12 cellular contexts compared by ENCODE assay signal in the genomic region with DNA sequence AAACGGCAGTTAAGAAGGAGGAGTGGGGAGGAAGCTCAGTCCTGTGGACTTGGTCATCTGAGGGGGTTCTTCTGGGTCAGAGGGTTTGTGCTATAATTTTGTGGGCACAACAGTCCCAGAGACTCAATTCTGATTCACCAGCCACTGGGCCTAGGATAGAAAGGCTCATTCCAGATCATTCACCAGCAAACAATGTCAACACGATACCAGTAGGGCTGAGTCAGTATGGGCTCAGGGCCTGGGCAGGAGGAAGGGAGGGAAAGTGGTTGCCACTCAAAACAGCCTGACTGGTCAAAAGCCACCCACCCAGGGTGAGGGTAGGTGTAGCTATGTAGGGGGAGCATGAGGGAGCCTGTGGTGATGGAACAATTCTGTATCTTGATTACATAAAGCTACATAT.
DNase-seq lines count a peak whose midpoint lies in the region; ATAC-seq and TF ChIP-seq lines count a peak whose summit lies in the region.
"Had no signal": no experiment of that assay in that cellular context is flagged by ENCODE, and none has a peak within 500 bp of the region (broad histone marks: within the 10 kb centered on the region; RNA-seq: fewer than 3 reads in every experiment).

No MANE protein-coding gene starts in this region.

- H3K27ac ChIP-seq in Panc1 (ENCODE audit: low read length) = no peak overlapping the region
- H3K27ac ChIP-seq: thyroid gland had no signal

- H3K27me3 ChIP-seq in Panc1 (ENCODE audit: control insufficient read depth, insufficient read depth, low read length) (no peaks in the 10 kb centered on the region), Caco-2 (replicated peaks; ENCODE audit: control insufficient read depth, insufficient read depth, low read length) (no peaks in the 10 kb centered on the region)
- H3K27me3 ChIP-seq: thyroid gland had no signal

- TF ChIP-seq CTCF in Panc1 (IDR thresholded peaks at IDR 0.05) = no peak
- no peak for TF ChIP-seq CTCF in epithelial cell of esophagus (IDR thresholded peaks at IDR 0.05; ENCODE audit: insufficient read depth, low read depth, low read length, missing control alignments)
- TF ChIP-seq CTCF in Caco-2 (IDR thresholded peaks at IDR 0.05; ENCODE audit: insufficient read depth in 1 of 2, low read depth in 1 of 2, low read length in 1 of 2, severe bottlenecking in 1 of 2, unreplicated experiment in 1 of 2) = no peak

- H3K4me1 Mint-ChIP-seq in Caco-2 (ENCODE audit: low read depth, unreplicated experiment) = no peaks in the 10 kb centered on the region

- ATAC-seq in Panc1 = peak; percentile 92
- ATAC-seq in GM19455 (IDR thresholded peaks at IDR 0.05; ENCODE audit: unreplicated experiment) = no peak

- DNase-seq in AG20443 (ENCODE audit: low spot score) (peak; percentile 82), Panc1 (ENCODE audit: low read depth, low spot score) (peak; percentile 72), epithelial cell of esophagus (ENCODE audit: low read depth) (peak; percentile 94), non-pigmented ciliary epithelial cell (ENCODE audit: low read depth) (peak; percentile 80), SHP77 (lab: John Stamatoyannopoulos, UW) (no peak), Caco-2 (no peak), NCI-H524 treated with DMSO at 0.1 percent for 48 hours (lab: John Stamatoyannopoulos, UW) (no peak)
- DNase-seq: GOT3, Kasumi-1, NCI-H2171 treated with DMSO at 0.1 percent for 48 hours, thyroid gland had no signal

- intact Hi-C loops in Panc1 (cut with micrococcal nuclease; ENCODE audit: unreplicated experiment) = no loop called here
- intact Hi-C loops in Caco-2 (cut with micrococcal nuclease; ENCODE audit: unreplicated experiment) = no loop called here

- CTCF ChIA-PET in Panc1 (lab: Charles Lee) (interaction anchor here (0.7 kb wide), 1 partner anchor 651 kb away, joined by 5 read pairs; no protein-coding TSS in a partner anchor), Caco-2 (lab: Charles Lee) (interaction anchor here (0.7 kb wide), 1 partner anchor 807 kb away, joined by 3 read pairs; no protein-coding TSS in a partner anchor)

- peaks cover 18% of the 10 kb centered on the region for H3K36me3 Mint-ChIP-seq in Caco-2 (ENCODE audit: insufficient read depth, unreplicated experiment)

- no peak overlapping the region for H3K4me3 Mint-ChIP-seq in Caco-2 (ENCODE audit: unreplicated experiment)

- BruUV-seq in Panc1 (replicated peaks; lab: Mats Ljungman, UMichigan) = no TSS peak
- BruUV-seq in Caco-2 (replicated peaks; lab: Mats Ljungman, UMichigan) = no TSS peak

- no peaks in the 10 kb centered on the region for H3K9me3 Mint-ChIP-seq in Caco-2 (ENCODE audit: unreplicated experiment)

- no peaks in the 10 kb centered on the region for H3K27me3 Mint-ChIP-seq in Caco-2 (ENCODE audit: insufficient read depth, unreplicated experiment)

- in situ Hi-C loops in Panc1 (cut with HindIII; ENCODE audit: low pct_unique_long_range_greater_than_20kb, low sequenced_read_pairs) = no loop called here

- H3K4me1 ChIP-seq in Panc1 (ENCODE audit: control insufficient read depth, insufficient read depth, low read length) (no peaks in the 10 kb centered on the region), Caco-2 (no peaks in the 10 kb centered on the region)
- H3K4me1 ChIP-seq: thyroid gland had no signal

- H3K4me3 ChIP-seq in Panc1 (ENCODE audit: low read depth in 2 of 2, low read length in 2 of 2) (no peak overlapping the region), epithelial cell of esophagus (ENCODE audit: low read length) (no peak overlapping the region), Caco-2 (ENCODE audit: low read depth, low read length) (no peak overlapping the region)
- H3K4me3 ChIP-seq: thyroid gland had no signal

- no peaks in the 10 kb centered on the region for H3K36me3 ChIP-seq in Panc1 (ENCODE audit: control insufficient read depth, insufficient read depth, low read length)
- no peaks in the 10 kb centered on the region for H3K36me3 ChIP-seq in Caco-2 (ENCODE audit: control insufficient read depth, insufficient read depth, low read length)
- H3K36me3 ChIP-seq: thyroid gland had no signal

- no peak overlapping the region for H3K27ac Mint-ChIP-seq in Caco-2 (ENCODE audit: unreplicated experiment)

- H3K9me3 ChIP-seq in Panc1 (ENCODE audit: control insufficient read depth, insufficient read depth, low read depth, low read length) = no peaks in the 10 kb centered on the region
- H3K9me3 ChIP-seq in Caco-2 = no peaks in the 10 kb centered on the region
- H3K9me3 ChIP-seq: thyroid gland had no signal

- POLR2A ChIA-PET in Panc1 (lab: Charles Lee) = no interaction called here
- POLR2A ChIA-PET in Caco-2 (lab: Charles Lee) = no interaction called here

Comparison
In these comparisons a context has a peak if more than half of its experiments do, and no peak if none do; other contexts are left out.
1. DNase-seq: peak in AG20443 (single experiment), Panc1 (single experiment), epithelial cell of esophagus (single experiment) and non-pigmented ciliary epithelial cell (single experiment); none in SHP77 (0 of 2), Caco-2 (0 of 2) and NCI-H524 treated with DMSO at 0.1 percent for 48 hours (single experiment).